29 cellular contexts compared by ENCODE assay signal in genomic region chr3:3403700-3404099, GRCh38.
"Had no signal": no experiment of that assay in that cellular context is flagged by ENCODE, and none has a peak within 500 bp of the region (broad histone marks: within the 10 kb centered on the region; RNA-seq: fewer than 3 reads in every experiment).

No MANE protein-coding gene starts in this region.

- H3K4me3 Mint-ChIP-seq: stimulated activated effector memory CD8-positive, alpha-beta T cell treated with anti-CD3 and anti-CD28 coated beads, Interleukin-12 subunit alpha, Interleukin-12 subunit beta, amount 100 ng/mL, for 72 hours; stimulated activated memory B cell treated with anti-CD40 and anti-IgM and Interleukin-4, amounts not matched to agents 10 μg/mL and 1 μg/mL and 100 μg/mL, for 72 hours; stimulated activated naive B cell treated with anti-CD40 and anti-IgM and Interleukin-4, amounts not matched to agents 10 μg/mL and 1 μg/mL and 100 μg/mL, for 72 hours; stimulated activated naive CD8-positive, alpha-beta T cell treated with anti-CD3 and anti-CD28 coated beads, Interleukin-15, amount 100 ng/mL, for 72 hours; stimulated activated naive CD8-positive, alpha-beta T cell treated with anti-CD3 and anti-CD28 coated beads, Interleukin-15, Interleukin-2, amounts not matched to agents 100 ng/mL and 50 ng/mL, for 24 hours; type B pancreatic cell had no signal

- H3K27ac ChIP-seq: stomach, suprapubic skin, testis, thoracic aorta, thyroid gland, tibial artery, tibial nerve, transverse colon, upper lobe of left lung, upper lobe of right lung, uterus, vagina had no signal

- H3K36me3 ChIP-seq: stomach, suprapubic skin, thoracic aorta, thyroid gland, tibial artery, tibial nerve, transverse colon, upper lobe of left lung, upper lobe of right lung, uterus, vagina had no signal

- H3K27ac Mint-ChIP-seq: stimulated activated effector memory CD8-positive, alpha-beta T cell treated with anti-CD3 and anti-CD28 coated beads, Interleukin-12 subunit alpha, Interleukin-12 subunit beta, amount 100 ng/mL, for 72 hours; stimulated activated memory B cell treated with anti-CD40 and anti-IgM and Interleukin-4, amounts not matched to agents 10 μg/mL and 1 μg/mL and 100 μg/mL, for 72 hours; stimulated activated naive B cell treated with anti-CD40 and anti-IgM and Interleukin-4, amounts not matched to agents 10 μg/mL and 1 μg/mL and 100 μg/mL, for 72 hours; stimulated activated naive CD8-positive, alpha-beta T cell treated with anti-CD3 and anti-CD28 coated beads, Interleukin-15, amount 100 ng/mL, for 72 hours; stimulated activated naive CD8-positive, alpha-beta T cell treated with anti-CD3 and anti-CD28 coated beads, Interleukin-15, Interleukin-2, amounts not matched to agents 100 ng/mL and 50 ng/mL, for 24 hours; type B pancreatic cell had no signal

- H3K4me1 ChIP-seq: stomach, suprapubic skin, testis, thyroid gland, tibial artery, tibial nerve, transverse colon, upper lobe of left lung, upper lobe of right lung, uterus, vagina had no signal

- FAIRE-seq: urothelium cell line had no signal

- H3K4me1 Mint-ChIP-seq: stimulated activated effector memory CD8-positive, alpha-beta T cell treated with anti-CD3 and anti-CD28 coated beads, Interleukin-12 subunit alpha, Interleukin-12 subunit beta, amount 100 ng/mL, for 72 hours; stimulated activated memory B cell treated with anti-CD40 and anti-IgM and Interleukin-4, amounts not matched to agents 10 μg/mL and 1 μg/mL and 100 μg/mL, for 72 hours; stimulated activated naive B cell treated with anti-CD40 and anti-IgM and Interleukin-4, amounts not matched to agents 10 μg/mL and 1 μg/mL and 100 μg/mL, for 72 hours; stimulated activated naive CD8-positive, alpha-beta T cell treated with anti-CD3 and anti-CD28 coated beads, Interleukin-15, amount 100 ng/mL, for 72 hours had no signal

- H3K9me3 ChIP-seq: testis, thyroid gland, uterus, vagina had no signal

- H3K4me3 ChIP-seq: stomach, suprapubic skin, testis, thoracic aorta, thyroid gland, tibial artery, tibial nerve, transverse colon, upper lobe of left lung, upper lobe of right lung, uterus, vagina had no signal

- H3K36me3 Mint-ChIP-seq: stimulated activated effector memory CD8-positive, alpha-beta T cell treated with anti-CD3 and anti-CD28 coated beads, Interleukin-12 subunit alpha, Interleukin-12 subunit beta, amount 100 ng/mL, for 72 hours had no signal

- H3K27me3 Mint-ChIP-seq: type B pancreatic cell had no signal

- H3K27me3 ChIP-seq: stomach, suprapubic skin, testis, thyroid gland, tibial artery, tibial nerve, transverse colon, upper lobe of left lung, upper lobe of right lung, uterus, vagina had no signal

- DNase-seq: stimulated activated CD4-positive, alpha-beta T cell treated with anti-CD3 and anti-CD28 coated beads, Interleukin-2, amount 100 ng/mL, for 48 hours; stimulated activated CD4-positive, alpha-beta T cell treated with anti-CD3 and anti-CD28 coated beads, Interleukin-4, amount 100 ng/mL, for 1 hour; stimulated activated CD4-positive, alpha-beta T cell treated with anti-CD3 and anti-CD28 coated beads, Interleukin-4, amount 100 ng/mL, for 24 hours; stimulated activated CD4-positive, alpha-beta T cell treated with anti-CD3 and anti-CD28 coated beads, Interleukin-4, amount 100 ng/mL, for 4 hours; stimulated activated CD8-positive, alpha-beta memory T cell treated with anti-CD3 and anti-CD28 coated beads, Interleukin-4, amount 100 ng/mL, for 48 hours; stimulated activated naive B cell treated with anti-CD40 and anti-IgM and Interleukin-4, amounts not matched to agents 10 μg/mL and 1 μg/mL and 100 μg/mL, for 72 hours; stimulated activated naive CD4-positive, alpha-beta T cell; stimulated activated naive CD4-positive, alpha-beta T cell treated with Interleukin-2 at 50 U/mL for 16 hours; stimulated activated naive CD8-positive, alpha-beta T cell treated with anti-CD3 and anti-CD28 coated beads, Interleukin-15, amount 100 ng/mL, for 72 hours; stimulated activated naive CD8-positive, alpha-beta T cell treated with anti-CD3 and anti-CD28 coated beads, Interleukin-15, Interleukin-2, amounts not matched to agents 100 U/mL and 50 U/mL, for 24 hours; stomach; substantia nigra; testis; thyroid gland; tibial artery; transverse colon; trophoblast cell; upper lobe of left lung; upper lobe of right lung; uterus had no signal
